1 cellular context compared by ENCODE assay signal in the genomic region with DNA sequence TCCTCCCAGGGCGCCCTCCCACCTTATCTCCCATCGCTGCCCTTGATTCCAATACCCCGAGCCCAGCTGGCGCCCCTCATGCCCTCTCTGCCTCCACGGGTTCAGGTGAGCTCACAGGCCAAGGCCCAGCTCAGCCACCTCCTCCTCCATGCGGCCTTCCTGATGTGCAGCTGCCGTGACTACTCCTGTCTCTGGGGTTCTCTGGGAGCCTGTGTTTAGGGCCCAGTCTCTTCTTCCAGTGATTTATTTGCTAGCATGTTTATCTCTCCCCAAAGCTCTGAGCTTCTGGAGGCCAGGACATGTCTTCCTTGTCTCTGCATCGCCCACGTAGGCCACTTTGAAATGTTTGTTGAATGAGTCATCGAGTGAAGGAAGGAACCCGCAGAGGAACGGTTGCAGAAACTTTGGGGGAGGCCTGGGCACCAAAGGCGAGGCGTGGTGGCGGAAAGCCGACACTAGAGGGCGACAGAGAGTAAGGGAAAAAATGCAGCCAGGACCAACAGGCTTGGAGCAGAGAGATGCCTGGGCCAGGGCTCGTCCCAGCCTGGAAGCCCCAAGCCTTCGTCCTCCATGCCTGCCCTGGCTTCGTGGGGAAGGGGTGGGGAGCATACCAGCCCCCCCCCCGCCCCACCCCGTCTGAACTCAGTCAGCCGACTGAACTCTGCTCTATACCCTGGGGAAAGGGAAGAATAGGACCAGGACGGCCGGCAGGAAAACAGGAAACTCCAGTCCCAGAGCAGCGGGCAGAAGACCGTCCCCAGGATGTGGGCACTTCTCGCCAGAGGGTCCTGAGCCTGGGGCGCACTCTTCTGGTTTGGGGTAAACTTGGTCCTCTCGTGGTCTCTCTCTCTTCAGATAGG.
A peak's percentile ranks its signal among the peaks of the same experiment; 100 is the strongest.
TF ChIP-seq lines count a peak whose summit lies in the region.

No MANE protein-coding gene starts in this region.

TF ChIP-seq in K562, 482 proteins besides CTCF, POLR2A, EP300 and RAD21 (continued from another document and continues in another):
- TF ChIP-seq, protein P1, sequence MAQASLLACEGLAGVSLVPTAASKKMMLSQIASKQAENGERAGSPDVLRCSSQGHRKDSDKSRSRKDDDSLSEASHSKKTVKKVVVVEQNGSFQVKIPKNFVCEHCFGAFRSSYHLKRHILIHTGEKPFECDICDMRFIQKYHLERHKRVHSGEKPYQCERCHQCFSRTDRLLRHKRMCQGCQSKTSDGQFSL (CRISPR knock-in tag; IDR thresholded peaks at IDR 0.05) = peak; percentile 78
- TF ChIP-seq, protein P1 (tag; IDR thresholded peaks at IDR 0.05) = no peak
- TF ChIP-seq, protein P2, sequence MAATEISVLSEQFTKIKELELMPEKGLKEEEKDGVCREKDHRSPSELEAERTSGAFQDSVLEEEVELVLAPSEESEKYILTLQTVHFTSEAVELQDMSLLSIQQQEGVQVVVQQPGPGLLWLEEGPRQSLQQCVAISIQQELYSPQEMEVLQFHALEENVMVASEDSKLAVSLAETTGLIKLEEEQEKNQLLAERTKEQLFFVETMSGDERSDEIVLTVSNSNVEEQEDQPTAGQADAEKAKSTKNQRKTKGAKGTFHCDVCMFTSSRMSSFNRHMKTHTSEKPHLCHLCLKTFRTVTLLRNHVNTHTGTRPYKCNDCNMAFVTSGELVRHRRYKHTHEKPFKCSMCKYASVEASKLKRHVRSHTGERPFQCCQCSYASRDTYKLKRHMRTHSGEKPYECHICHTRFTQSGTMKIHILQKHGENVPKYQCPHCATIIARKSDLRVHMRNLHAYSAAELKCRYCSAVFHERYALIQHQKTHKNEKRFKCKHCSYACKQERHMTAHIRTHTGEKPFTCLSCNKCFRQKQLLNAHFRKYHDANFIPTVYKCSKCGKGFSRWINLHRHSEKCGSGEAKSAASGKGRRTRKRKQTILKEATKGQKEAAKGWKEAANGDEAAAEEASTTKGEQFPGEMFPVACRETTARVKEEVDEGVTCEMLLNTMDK (IDR thresholded peaks at IDR 0.05; ENCODE audit: borderline replicate concordance, insufficient read depth, low read depth, low read length, poor library complexity, severe bottlenecking) = no peak
- TF ChIP-seq ZNF121 (CRISPR knock-in tag; conservative IDR thresholded peaks at IDR 0.05) (no peak), RB1 (IDR thresholded peaks at IDR 0.05; ENCODE audit: low read depth) (peak; percentile 83), BRD4 (IDR thresholded peaks at IDR 0.05) (no peak), ZNF695 (CRISPR knock-in tag; IDR thresholded peaks at IDR 0.05) (no peak), PHF20 (IDR thresholded peaks at IDR 0.05; ENCODE audit: partially characterized antibody) (no peak), EGR1 (conservative IDR thresholded peaks at IDR 0.05) (peak; percentile 99), ARID1B (IDR thresholded peaks at IDR 0.05) (peak; percentile 89), PTRF (tag; IDR thresholded peaks at IDR 0.05) (no peak), DPF2 (IDR thresholded peaks at IDR 0.05) (peak; percentile 95), TEAD1 (CRISPR knock-in tag; IDR thresholded peaks at IDR 0.05) (peak; percentile 94 to 99), ESRRA (IDR thresholded peaks at IDR 0.05; ENCODE audit: borderline replicate concordance, low read depth) (peak; percentile 70; the same call in 1 of the 2 replicates), ZNF444 (CRISPR knock-in tag; IDR thresholded peaks at IDR 0.05) (0 out of 2 replicates have a peak, but pooled peaks have one; percentile 35), HDAC1 (IDR thresholded peaks at IDR 0.05) (peak in 1 of 2 experiments; percentile 86; a peak in 2 of 4 replicates), ATF1 (CRISPR knock-in tag; IDR thresholded peaks at IDR 0.05) (no peak), ATF1 (tag; IDR thresholded peaks at IDR 0.05) (peak; percentile 80), TBL1XR1 (IDR thresholded peaks at IDR 0.05; ENCODE audit: low read length in 2 of 2) (peak in 1 of 2 experiments; percentile 76; a peak in 2 of 4 replicates), ZNF41 (CRISPR knock-in tag; conservative IDR thresholded peaks at IDR 0.05) (no peak), FIP1L1 (IDR thresholded peaks at IDR 0.05; ENCODE audit: low read depth, low read length, poor library complexity, severe bottlenecking) (no peak), PPARD (CRISPR knock-in tag; IDR thresholded peaks at IDR 0.05) (no peak), ZNF24 (IDR thresholded peaks at IDR 0.05) (peak; percentile 81), NR4A1 (CRISPR knock-in tag; IDR thresholded peaks at IDR 0.05) (no peak), NR4A1 (tag; IDR thresholded peaks at IDR 0.05) (no peak), SREBF2 (CRISPR knock-in tag; IDR thresholded peaks at IDR 0.05) (no peak), ZNF239 (CRISPR knock-in tag; IDR thresholded peaks at IDR 0.05) (no peak), CC2D1A (IDR thresholded peaks at IDR 0.05) (peak; percentile 92), ZNF707 (CRISPR knock-in tag; conservative IDR thresholded peaks at IDR 0.05) (no peak), ELF1 (tag; IDR thresholded peaks at IDR 0.05) (no peak), NR2C2 (CRISPR knock-in tag; IDR thresholded peaks at IDR 0.05) (no peak), NR2C2 (tag; IDR thresholded peaks at IDR 0.05) (peak; percentile 24; the same call in 1 of the 2 replicates), FOSL1 (tag; conservative IDR thresholded peaks at IDR 0.05) (peak; percentile 99)
- TF ChIP-seq, protein P3, sequence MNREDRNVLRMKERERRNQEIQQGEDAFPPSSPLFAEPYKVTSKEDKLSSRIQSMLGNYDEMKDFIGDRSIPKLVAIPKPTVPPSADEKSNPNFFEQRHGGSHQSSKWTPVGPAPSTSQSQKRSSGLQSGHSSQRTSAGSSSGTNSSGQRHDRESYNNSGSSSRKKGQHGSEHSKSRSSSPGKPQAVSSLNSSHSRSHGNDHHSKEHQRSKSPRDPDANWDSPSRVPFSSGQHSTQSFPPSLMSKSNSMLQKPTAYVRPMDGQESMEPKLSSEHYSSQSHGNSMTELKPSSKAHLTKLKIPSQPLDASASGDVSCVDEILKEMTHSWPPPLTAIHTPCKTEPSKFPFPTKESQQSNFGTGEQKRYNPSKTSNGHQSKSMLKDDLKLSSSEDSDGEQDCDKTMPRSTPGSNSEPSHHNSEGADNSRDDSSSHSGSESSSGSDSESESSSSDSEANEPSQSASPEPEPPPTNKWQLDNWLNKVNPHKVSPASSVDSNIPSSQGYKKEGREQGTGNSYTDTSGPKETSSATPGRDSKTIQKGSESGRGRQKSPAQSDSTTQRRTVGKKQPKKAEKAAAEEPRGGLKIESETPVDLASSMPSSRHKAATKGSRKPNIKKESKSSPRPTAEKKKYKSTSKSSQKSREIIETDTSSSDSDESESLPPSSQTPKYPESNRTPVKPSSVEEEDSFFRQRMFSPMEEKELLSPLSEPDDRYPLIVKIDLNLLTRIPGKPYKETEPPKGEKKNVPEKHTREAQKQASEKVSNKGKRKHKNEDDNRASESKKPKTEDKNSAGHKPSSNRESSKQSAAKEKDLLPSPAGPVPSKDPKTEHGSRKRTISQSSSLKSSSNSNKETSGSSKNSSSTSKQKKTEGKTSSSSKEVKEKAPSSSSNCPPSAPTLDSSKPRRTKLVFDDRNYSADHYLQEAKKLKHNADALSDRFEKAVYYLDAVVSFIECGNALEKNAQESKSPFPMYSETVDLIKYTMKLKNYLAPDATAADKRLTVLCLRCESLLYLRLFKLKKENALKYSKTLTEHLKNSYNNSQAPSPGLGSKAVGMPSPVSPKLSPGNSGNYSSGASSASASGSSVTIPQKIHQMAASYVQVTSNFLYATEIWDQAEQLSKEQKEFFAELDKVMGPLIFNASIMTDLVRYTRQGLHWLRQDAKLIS (CRISPR knock-in tag; IDR thresholded peaks at IDR 0.05) = no peak
- TF ChIP-seq, protein P4, sequence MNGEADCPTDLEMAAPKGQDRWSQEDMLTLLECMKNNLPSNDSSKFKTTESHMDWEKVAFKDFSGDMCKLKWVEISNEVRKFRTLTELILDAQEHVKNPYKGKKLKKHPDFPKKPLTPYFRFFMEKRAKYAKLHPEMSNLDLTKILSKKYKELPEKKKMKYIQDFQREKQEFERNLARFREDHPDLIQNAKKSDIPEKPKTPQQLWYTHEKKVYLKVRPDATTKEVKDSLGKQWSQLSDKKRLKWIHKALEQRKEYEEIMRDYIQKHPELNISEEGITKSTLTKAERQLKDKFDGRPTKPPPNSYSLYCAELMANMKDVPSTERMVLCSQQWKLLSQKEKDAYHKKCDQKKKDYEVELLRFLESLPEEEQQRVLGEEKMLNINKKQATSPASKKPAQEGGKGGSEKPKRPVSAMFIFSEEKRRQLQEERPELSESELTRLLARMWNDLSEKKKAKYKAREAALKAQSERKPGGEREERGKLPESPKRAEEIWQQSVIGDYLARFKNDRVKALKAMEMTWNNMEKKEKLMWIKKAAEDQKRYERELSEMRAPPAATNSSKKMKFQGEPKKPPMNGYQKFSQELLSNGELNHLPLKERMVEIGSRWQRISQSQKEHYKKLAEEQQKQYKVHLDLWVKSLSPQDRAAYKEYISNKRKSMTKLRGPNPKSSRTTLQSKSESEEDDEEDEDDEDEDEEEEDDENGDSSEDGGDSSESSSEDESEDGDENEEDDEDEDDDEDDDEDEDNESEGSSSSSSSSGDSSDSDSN (IDR thresholded peaks at IDR 0.05; ENCODE audit: borderline replicate concordance in 1 of 2, low read depth in 2 of 2, low read length in 2 of 2) = peak in 1 of 2 experiments; percentile 72; a peak in 1 of 4 replicates
- TF ChIP-seq, protein P5, sequence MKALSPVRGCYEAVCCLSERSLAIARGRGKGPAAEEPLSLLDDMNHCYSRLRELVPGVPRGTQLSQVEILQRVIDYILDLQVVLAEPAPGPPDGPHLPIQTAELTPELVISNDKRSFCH (CRISPR knock-in tag; IDR thresholded peaks at IDR 0.05) = no peak
- TF ChIP-seq, protein P5 (tag; IDR thresholded peaks at IDR 0.05) = peak; percentile 39; the same call in 1 of the 2 replicates
- TF ChIP-seq, protein P6, sequence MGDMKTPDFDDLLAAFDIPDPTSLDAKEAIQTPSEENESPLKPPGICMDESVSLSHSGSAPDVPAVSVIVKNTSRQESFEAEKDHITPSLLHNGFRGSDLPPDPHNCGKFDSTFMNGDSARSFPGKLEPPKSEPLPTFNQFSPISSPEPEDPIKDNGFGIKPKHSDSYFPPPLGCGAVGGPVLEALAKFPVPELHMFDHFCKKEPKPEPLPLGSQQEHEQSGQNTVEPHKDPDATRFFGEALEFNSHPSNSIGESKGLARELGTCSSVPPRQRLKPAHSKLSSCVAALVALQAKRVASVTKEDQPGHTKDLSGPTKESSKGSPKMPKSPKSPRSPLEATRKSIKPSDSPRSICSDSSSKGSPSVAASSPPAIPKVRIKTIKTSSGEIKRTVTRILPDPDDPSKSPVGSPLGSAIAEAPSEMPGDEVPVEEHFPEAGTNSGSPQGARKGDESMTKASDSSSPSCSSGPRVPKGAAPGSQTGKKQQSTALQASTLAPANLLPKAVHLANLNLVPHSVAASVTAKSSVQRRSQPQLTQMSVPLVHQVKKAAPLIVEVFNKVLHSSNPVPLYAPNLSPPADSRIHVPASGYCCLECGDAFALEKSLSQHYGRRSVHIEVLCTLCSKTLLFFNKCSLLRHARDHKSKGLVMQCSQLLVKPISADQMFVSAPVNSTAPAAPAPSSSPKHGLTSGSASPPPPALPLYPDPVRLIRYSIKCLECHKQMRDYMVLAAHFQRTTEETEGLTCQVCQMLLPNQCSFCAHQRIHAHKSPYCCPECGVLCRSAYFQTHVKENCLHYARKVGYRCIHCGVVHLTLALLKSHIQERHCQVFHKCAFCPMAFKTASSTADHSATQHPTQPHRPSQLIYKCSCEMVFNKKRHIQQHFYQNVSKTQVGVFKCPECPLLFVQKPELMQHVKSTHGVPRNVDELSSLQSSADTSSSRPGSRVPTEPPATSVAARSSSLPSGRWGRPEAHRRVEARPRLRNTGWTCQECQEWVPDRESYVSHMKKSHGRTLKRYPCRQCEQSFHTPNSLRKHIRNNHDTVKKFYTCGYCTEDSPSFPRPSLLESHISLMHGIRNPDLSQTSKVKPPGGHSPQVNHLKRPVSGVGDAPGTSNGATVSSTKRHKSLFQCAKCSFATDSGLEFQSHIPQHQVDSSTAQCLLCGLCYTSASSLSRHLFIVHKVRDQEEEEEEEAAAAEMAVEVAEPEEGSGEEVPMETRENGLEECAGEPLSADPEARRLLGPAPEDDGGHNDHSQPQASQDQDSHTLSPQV (IDR thresholded peaks at IDR 0.05) = no peak
- TF ChIP-seq, protein P7, sequence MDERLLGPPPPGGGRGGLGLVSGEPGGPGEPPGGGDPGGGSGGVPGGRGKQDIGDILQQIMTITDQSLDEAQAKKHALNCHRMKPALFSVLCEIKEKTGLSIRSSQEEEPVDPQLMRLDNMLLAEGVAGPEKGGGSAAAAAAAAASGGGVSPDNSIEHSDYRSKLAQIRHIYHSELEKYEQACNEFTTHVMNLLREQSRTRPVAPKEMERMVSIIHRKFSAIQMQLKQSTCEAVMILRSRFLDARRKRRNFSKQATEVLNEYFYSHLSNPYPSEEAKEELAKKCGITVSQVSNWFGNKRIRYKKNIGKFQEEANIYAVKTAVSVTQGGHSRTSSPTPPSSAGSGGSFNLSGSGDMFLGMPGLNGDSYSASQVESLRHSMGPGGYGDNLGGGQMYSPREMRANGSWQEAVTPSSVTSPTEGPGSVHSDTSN (CRISPR knock-in tag; IDR thresholded peaks at IDR 0.05; ENCODE audit: low read depth) = no peak
- TF ChIP-seq, protein P7 (tag; conservative IDR thresholded peaks at IDR 0.05; ENCODE audit: low read depth) = peak; percentile 81
- TF ChIP-seq, protein P8, sequence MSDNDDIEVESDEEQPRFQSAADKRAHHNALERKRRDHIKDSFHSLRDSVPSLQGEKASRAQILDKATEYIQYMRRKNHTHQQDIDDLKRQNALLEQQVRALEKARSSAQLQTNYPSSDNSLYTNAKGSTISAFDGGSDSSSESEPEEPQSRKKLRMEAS (CRISPR knock-in tag; IDR thresholded peaks at IDR 0.05) = peak; percentile 77
- TF ChIP-seq, protein P9, sequence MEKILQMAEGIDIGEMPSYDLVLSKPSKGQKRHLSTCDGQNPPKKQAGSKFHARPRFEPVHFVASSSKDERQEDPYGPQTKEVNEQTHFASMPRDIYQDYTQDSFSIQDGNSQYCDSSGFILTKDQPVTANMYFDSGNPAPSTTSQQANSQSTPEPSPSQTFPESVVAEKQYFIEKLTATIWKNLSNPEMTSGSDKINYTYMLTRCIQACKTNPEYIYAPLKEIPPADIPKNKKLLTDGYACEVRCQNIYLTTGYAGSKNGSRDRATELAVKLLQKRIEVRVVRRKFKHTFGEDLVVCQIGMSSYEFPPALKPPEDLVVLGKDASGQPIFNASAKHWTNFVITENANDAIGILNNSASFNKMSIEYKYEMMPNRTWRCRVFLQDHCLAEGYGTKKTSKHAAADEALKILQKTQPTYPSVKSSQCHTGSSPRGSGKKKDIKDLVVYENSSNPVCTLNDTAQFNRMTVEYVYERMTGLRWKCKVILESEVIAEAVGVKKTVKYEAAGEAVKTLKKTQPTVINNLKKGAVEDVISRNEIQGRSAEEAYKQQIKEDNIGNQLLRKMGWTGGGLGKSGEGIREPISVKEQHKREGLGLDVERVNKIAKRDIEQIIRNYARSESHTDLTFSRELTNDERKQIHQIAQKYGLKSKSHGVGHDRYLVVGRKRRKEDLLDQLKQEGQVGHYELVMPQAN (IDR thresholded peaks at IDR 0.05; ENCODE audit: borderline replicate concordance) = no peak
